Comparison of ENCODE assay signal across 1 cellular context in the genomic region with DNA sequence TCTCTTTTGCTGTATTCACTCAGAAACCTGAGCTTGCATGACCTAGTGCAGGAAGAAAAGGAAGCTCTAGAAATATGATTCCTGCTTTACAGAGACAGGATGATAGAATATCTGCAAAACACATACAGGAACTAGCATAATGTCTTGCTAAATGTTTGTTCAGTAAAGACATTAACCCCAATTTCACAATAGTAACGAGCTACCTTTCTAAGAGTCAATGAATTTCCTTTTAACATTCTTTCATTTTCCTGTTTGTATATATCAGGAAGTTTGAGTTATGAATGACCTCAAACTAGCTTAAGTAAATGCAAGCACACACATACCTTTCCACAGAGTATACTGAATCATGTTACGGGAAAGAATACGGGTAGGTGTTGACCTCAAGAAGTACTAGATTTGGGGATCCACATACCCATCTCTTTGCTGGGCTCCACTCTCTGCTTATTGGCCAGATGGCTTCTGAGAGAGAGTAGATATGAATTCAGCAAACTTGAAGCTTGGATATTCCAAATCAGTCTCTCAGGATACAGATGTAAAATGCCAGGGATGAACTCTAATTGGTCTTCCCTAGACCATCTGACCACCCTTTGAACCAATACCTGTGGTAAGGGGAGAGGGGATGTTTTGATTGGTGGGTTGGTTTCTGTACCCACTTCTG.
TF ChIP-seq lines count a peak whose summit lies in the region.

No MANE protein-coding gene starts in this region.

TF ChIP-seq in HepG2, 621 proteins besides CTCF, POLR2A, EP300 and RAD21 (continued from another document and continues in another):
- TF ChIP-seq, protein P1, sequence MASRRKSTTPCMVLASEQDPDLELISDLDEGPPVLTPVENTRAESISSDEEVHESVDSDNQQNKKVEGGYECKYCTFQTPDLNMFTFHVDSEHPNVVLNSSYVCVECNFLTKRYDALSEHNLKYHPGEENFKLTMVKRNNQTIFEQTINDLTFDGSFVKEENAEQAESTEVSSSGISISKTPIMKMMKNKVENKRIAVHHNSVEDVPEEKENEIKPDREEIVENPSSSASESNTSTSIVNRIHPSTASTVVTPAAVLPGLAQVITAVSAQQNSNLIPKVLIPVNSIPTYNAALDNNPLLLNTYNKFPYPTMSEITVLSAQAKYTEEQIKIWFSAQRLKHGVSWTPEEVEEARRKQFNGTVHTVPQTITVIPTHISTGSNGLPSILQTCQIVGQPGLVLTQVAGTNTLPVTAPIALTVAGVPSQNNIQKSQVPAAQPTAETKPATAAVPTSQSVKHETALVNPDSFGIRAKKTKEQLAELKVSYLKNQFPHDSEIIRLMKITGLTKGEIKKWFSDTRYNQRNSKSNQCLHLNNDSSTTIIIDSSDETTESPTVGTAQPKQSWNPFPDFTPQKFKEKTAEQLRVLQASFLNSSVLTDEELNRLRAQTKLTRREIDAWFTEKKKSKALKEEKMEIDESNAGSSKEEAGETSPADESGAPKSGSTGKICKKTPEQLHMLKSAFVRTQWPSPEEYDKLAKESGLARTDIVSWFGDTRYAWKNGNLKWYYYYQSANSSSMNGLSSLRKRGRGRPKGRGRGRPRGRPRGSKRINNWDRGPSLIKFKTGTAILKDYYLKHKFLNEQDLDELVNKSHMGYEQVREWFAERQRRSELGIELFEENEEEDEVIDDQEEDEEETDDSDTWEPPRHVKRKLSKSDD (CRISPR knock-in tag; IDR thresholded peaks at IDR 0.05; ENCODE audit: low read depth): no peak
- no peak for TF ChIP-seq MEIS2 (CRISPR knock-in tag; IDR thresholded peaks at IDR 0.05)
- TF ChIP-seq, protein P2, sequence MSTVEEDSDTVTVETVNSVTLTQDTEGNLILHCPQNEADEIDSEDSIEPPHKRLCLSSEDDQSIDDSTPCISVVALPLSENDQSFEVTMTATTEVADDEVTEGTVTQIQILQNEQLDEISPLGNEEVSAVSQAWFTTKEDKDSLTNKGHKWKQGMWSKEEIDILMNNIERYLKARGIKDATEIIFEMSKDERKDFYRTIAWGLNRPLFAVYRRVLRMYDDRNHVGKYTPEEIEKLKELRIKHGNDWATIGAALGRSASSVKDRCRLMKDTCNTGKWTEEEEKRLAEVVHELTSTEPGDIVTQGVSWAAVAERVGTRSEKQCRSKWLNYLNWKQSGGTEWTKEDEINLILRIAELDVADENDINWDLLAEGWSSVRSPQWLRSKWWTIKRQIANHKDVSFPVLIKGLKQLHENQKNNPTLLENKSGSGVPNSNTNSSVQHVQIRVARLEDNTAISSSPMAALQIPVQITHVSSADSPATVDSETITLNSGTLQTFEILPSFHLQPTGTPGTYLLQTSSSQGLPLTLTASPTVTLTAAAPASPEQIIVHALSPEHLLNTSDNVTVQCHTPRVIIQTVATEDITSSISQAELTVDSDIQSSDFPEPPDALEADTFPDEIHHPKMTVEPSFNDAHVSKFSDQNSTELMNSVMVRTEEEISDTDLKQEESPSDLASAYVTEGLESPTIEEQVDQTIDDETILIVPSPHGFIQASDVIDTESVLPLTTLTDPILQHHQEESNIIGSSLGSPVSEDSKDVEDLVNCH (CRISPR knock-in tag; IDR thresholded peaks at IDR 0.05): no peak
- no peak for TF ChIP-seq SCMH1 (CRISPR knock-in tag; IDR thresholded peaks at IDR 0.05; ENCODE audit: borderline replicate concordance)
- TF ChIP-seq, protein P3, sequence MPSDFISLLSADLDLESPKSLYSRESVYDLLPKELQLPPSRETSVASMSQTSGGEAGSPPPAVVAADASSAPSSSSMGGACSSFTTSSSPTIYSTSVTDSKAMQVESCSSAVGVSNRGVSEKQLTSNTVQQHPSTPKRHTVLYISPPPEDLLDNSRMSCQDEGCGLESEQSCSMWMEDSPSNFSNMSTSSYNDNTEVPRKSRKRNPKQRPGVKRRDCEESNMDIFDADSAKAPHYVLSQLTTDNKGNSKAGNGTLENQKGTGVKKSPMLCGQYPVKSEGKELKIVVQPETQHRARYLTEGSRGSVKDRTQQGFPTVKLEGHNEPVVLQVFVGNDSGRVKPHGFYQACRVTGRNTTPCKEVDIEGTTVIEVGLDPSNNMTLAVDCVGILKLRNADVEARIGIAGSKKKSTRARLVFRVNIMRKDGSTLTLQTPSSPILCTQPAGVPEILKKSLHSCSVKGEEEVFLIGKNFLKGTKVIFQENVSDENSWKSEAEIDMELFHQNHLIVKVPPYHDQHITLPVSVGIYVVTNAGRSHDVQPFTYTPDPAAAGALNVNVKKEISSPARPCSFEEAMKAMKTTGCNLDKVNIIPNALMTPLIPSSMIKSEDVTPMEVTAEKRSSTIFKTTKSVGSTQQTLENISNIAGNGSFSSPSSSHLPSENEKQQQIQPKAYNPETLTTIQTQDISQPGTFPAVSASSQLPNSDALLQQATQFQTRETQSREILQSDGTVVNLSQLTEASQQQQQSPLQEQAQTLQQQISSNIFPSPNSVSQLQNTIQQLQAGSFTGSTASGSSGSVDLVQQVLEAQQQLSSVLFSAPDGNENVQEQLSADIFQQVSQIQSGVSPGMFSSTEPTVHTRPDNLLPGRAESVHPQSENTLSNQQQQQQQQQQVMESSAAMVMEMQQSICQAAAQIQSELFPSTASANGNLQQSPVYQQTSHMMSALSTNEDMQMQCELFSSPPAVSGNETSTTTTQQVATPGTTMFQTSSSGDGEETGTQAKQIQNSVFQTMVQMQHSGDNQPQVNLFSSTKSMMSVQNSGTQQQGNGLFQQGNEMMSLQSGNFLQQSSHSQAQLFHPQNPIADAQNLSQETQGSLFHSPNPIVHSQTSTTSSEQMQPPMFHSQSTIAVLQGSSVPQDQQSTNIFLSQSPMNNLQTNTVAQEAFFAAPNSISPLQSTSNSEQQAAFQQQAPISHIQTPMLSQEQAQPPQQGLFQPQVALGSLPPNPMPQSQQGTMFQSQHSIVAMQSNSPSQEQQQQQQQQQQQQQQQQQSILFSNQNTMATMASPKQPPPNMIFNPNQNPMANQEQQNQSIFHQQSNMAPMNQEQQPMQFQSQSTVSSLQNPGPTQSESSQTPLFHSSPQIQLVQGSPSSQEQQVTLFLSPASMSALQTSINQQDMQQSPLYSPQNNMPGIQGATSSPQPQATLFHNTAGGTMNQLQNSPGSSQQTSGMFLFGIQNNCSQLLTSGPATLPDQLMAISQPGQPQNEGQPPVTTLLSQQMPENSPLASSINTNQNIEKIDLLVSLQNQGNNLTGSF (CRISPR knock-in tag; IDR thresholded peaks at IDR 0.05): no peak
- TF ChIP-seq NFE2L1 (CRISPR knock-in tag; IDR thresholded peaks at IDR 0.05; ENCODE audit: borderline replicate concordance): no peak
- TF ChIP-seq, protein P4, sequence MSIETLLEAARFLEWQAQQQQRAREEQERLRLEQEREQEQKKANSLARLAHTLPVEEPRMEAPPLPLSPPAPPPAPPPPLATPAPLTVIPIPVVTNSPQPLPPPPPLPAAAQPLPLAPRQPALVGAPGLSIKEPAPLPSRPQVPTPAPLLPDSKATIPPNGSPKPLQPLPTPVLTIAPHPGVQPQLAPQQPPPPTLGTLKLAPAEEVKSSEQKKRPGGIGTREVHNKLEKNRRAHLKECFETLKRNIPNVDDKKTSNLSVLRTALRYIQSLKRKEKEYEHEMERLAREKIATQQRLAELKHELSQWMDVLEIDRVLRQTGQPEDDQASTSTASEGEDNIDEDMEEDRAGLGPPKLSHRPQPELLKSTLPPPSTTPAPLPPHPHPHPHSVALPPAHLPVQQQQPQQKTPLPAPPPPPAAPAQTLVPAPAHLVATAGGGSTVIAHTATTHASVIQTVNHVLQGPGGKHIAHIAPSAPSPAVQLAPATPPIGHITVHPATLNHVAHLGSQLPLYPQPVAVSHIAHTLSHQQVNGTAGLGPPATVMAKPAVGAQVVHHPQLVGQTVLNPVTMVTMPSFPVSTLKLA (IDR thresholded peaks at IDR 0.05): no peak
- TF ChIP-seq ZNF296 (CRISPR knock-in tag; conservative IDR thresholded peaks at IDR 0.05): no peak
- TF ChIP-seq ATF7-NPFF (CRISPR knock-in tag; IDR thresholded peaks at IDR 0.05; ENCODE audit: low read depth): no peak
- TF ChIP-seq ZNF816 (CRISPR knock-in tag; IDR thresholded peaks at IDR 0.05; ENCODE audit: borderline replicate concordance): no peak
- TF ChIP-seq SATB2 (CRISPR knock-in tag; IDR thresholded peaks at IDR 0.05): 0 out of 2 replicates have a peak, but pooled peaks have one; percentile 47
- no peak for TF ChIP-seq ZBTB8A (CRISPR knock-in tag; IDR thresholded peaks at IDR 0.05; ENCODE audit: borderline replicate concordance, low read depth)
- TF ChIP-seq, protein P5, sequence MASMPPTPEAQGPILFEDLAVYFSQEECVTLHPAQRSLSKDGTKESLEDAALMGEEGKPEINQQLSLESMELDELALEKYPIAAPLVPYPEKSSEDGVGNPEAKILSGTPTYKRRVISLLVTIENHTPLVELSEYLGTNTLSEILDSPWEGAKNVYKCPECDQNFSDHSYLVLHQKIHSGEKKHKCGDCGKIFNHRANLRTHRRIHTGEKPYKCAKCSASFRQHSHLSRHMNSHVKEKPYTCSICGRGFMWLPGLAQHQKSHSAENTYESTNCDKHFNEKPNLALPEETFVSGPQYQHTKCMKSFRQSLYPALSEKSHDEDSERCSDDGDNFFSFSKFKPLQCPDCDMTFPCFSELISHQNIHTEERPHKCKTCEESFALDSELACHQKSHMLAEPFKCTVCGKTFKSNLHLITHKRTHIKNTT (CRISPR knock-in tag; IDR thresholded peaks at IDR 0.05): no peak
- no peak for TF ChIP-seq TCF12 (IDR thresholded peaks at IDR 0.05)
- peak; percentile 71; the same call in 1 of the 2 replicates for TF ChIP-seq TCF12 (CRISPR knock-in tag; IDR thresholded peaks at IDR 0.05)
- TF ChIP-seq ZNF563 (CRISPR knock-in tag; IDR thresholded peaks at IDR 0.05): no peak
- no peak for TF ChIP-seq ZBTB38 (CRISPR knock-in tag; IDR thresholded peaks at IDR 0.05)
- TF ChIP-seq SETDB1 (CRISPR knock-in tag; IDR thresholded peaks at IDR 0.05; ENCODE audit: borderline replicate concordance): no peak
- TF ChIP-seq MXD4 (CRISPR knock-in tag; IDR thresholded peaks at IDR 0.05): no peak
- TF ChIP-seq, protein P6, sequence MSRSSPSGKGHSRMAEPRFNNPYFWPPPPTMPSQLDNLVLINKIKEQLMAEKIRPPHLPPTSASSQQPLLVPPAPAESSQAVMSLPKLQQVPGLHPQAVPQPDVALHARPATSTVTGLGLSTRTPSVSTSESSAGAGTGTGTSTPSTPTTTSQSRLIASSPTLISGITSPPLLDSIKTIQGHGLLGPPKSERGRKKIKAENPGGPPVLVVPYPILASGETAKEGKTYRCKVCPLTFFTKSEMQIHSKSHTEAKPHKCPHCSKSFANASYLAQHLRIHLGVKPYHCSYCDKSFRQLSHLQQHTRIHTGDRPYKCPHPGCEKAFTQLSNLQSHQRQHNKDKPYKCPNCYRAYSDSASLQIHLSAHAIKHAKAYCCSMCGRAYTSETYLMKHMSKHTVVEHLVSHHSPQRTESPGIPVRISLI (CRISPR knock-in tag; IDR thresholded peaks at IDR 0.05; ENCODE audit: borderline replicate concordance): no peak
- peak; percentile 92 for TF ChIP-seq RARA (CRISPR knock-in tag; IDR thresholded peaks at IDR 0.05)
- no peak for TF ChIP-seq SRSF4 (IDR thresholded peaks at IDR 0.05; ENCODE audit: low read depth, low read length, poor library complexity, severe bottlenecking)
- TF ChIP-seq ZNF567 (CRISPR knock-in tag; IDR thresholded peaks at IDR 0.05; ENCODE audit: borderline replicate concordance): no peak
- TF ChIP-seq KDM5A (IDR thresholded peaks at IDR 0.05; ENCODE audit: borderline replicate concordance, low read length): no peak
- no peak for TF ChIP-seq ZNF556 (CRISPR knock-in tag; IDR thresholded peaks at IDR 0.05; ENCODE audit: borderline replicate concordance)
- TF ChIP-seq RBM22 (optimal IDR thresholded peaks at IDR 0.05; ENCODE audit: low read length): no peak
- peak; percentile 76 for TF ChIP-seq HDAC2 (CRISPR knock-in tag; IDR thresholded peaks at IDR 0.05)
- TF ChIP-seq, protein P7, sequence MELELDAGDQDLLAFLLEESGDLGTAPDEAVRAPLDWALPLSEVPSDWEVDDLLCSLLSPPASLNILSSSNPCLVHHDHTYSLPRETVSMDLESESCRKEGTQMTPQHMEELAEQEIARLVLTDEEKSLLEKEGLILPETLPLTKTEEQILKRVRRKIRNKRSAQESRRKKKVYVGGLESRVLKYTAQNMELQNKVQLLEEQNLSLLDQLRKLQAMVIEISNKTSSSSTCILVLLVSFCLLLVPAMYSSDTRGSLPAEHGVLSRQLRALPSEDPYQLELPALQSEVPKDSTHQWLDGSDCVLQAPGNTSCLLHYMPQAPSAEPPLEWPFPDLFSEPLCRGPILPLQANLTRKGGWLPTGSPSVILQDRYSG (CRISPR knock-in tag; IDR thresholded peaks at IDR 0.05): no peak
- TF ChIP-seq FOXP1 (IDR thresholded peaks at IDR 0.05): no peak
- peak; percentile 85 for TF ChIP-seq FOXP1 (CRISPR knock-in tag; IDR thresholded peaks at IDR 0.05)
- TF ChIP-seq ATM (IDR thresholded peaks at IDR 0.05; ENCODE audit: borderline replicate concordance): no peak
- TF ChIP-seq, protein P8, sequence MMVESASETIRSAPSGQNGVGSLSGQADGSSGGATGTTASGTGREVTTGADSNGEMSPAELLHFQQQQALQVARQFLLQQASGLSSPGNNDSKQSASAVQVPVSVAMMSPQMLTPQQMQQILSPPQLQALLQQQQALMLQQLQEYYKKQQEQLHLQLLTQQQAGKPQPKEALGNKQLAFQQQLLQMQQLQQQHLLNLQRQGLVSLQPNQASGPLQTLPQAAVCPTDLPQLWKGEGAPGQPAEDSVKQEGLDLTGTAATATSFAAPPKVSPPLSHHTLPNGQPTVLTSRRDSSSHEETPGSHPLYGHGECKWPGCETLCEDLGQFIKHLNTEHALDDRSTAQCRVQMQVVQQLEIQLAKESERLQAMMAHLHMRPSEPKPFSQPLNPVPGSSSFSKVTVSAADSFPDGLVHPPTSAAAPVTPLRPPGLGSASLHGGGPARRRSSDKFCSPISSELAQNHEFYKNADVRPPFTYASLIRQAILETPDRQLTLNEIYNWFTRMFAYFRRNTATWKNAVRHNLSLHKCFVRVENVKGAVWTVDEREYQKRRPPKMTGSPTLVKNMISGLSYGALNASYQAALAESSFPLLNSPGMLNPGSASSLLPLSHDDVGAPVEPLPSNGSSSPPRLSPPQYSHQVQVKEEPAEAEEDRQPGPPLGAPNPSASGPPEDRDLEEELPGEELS (CRISPR knock-in tag; IDR thresholded peaks at IDR 0.05): peak; percentile 86
- no peak for TF ChIP-seq SMAD1 (CRISPR knock-in tag; IDR thresholded peaks at IDR 0.05; ENCODE audit: borderline replicate concordance, low read depth)
- TF ChIP-seq ZNF782 (CRISPR knock-in tag; IDR thresholded peaks at IDR 0.05; ENCODE audit: borderline replicate concordance): no peak
- peak; percentile 55; the same call in 1 of the 2 replicates for TF ChIP-seq ZNF343 (CRISPR knock-in tag; IDR thresholded peaks at IDR 0.05)
- peak; percentile 75; the same call in 1 of the 2 replicates for TF ChIP-seq NCOR1 (IDR thresholded peaks at IDR 0.05; ENCODE audit: borderline replicate concordance, low read length)
- no peak for TF ChIP-seq ZNF256 (CRISPR knock-in tag; conservative IDR thresholded peaks at IDR 0.05)
- TF ChIP-seq, protein P9, sequence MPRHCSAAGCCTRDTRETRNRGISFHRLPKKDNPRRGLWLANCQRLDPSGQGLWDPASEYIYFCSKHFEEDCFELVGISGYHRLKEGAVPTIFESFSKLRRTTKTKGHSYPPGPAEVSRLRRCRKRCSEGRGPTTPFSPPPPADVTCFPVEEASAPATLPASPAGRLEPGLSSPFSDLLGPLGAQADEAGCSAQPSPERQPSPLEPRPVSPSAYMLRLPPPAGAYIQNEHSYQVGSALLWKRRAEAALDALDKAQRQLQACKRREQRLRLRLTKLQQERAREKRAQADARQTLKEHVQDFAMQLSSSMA (CRISPR knock-in tag; IDR thresholded peaks at IDR 0.05): no peak
- TF ChIP-seq, protein P10, sequence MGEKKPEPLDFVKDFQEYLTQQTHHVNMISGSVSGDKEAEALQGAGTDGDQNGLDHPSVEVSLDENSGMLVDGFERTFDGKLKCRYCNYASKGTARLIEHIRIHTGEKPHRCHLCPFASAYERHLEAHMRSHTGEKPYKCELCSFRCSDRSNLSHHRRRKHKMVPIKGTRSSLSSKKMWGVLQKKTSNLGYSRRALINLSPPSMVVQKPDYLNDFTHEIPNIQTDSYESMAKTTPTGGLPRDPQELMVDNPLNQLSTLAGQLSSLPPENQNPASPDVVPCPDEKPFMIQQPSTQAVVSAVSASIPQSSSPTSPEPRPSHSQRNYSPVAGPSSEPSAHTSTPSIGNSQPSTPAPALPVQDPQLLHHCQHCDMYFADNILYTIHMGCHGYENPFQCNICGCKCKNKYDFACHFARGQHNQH (CRISPR knock-in tag; IDR thresholded peaks at IDR 0.05): no peak; the same call in 1 of the 2 replicates
- no peak for TF ChIP-seq SALL2 (CRISPR knock-in tag; IDR thresholded peaks at IDR 0.05)
